27 cellular contexts compared by ENCODE assay signal in the genomic region with DNA sequence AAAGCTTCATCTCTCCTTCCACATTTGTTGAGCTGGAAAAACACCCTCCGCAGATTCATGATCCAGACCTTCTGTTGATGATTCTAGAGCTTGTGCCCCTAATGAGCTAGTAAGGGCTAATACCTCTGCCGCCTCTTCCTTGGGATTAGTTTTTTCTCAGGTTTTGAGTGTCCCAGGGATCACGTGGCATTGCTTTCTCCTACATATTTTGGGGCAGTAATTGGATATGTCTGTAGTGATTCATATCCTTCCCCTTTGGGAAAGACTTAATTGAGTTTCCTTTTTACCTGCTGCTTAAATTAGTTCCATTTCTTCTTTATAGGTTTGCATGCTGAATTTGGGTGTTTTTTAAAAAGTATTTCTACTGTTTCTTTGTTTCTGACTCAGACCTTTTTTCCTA.
DNase-seq lines count a peak whose midpoint lies in the region; ATAC-seq and TF ChIP-seq lines count a peak whose summit lies in the region.
"Had no signal": no experiment of that assay in that cellular context is flagged by ENCODE, and none has a peak within 500 bp of the region (broad histone marks: within the 10 kb centered on the region; RNA-seq: fewer than 3 reads in every experiment).

No MANE protein-coding gene starts in this region.

- no peak for TF ChIP-seq CTCF in right atrium auricular region (IDR thresholded peaks at IDR 0.05)
- TF ChIP-seq CTCF in fibroblast of mammary gland (conservative IDR thresholded peaks at IDR 0.05; ENCODE audit: control insufficient read depth, insufficient read depth, low read depth, low read length): no peak
- no peak for TF ChIP-seq CTCF in tibial nerve (IDR thresholded peaks at IDR 0.05)

- no peak overlapping the region for H3K4me3 ChIP-seq in right atrium auricular region
- no peak overlapping the region for H3K4me3 ChIP-seq in fibroblast of mammary gland (ENCODE audit: control insufficient read depth, low read depth, low read length)
- no peak overlapping the region for H3K4me3 ChIP-seq in tibial nerve
- H3K4me3 ChIP-seq: HAP-1, ovary, thoracic aorta had no signal

- H3K9me3 ChIP-seq in right atrium auricular region (no peaks in the 10 kb centered on the region), tibial nerve (no peaks in the 10 kb centered on the region)
- H3K9me3 ChIP-seq: HAP-1, ovary, thoracic aorta had no signal

- ATAC-seq in Right ventricle myocardium inferior: no peak
- ATAC-seq in HG03442 (IDR thresholded peaks at IDR 0.05; ENCODE audit: unreplicated experiment): no peak
- ATAC-seq in GM18517 (IDR thresholded peaks at IDR 0.05; ENCODE audit: unreplicated experiment): no peak
- ATAC-seq: activated CD8-positive, alpha-beta memory T cell treated with anti-CD3 and anti-CD28 coated beads, Interleukin-2, amount 10 ng/mL, durations not matched to agents 7 days and 5 days; activated T-helper 17 cell treated with anti-CD3 and anti-CD28 coated beads, Interleukin-2, amount 50 U/mL, for 72 hours; sciatic nerve; stimulated activated effector memory CD8-positive, alpha-beta T cell treated with anti-CD3 and anti-CD28 coated beads, Interleukin-12 subunit alpha, Interleukin-12 subunit beta, amount 100 ng/mL, for 72 hours had no signal

- 75 to 76% methylated on average over 3 of the region's 3 CpGs for WGBS in tibial nerve, 2 donors

- no peaks in the 10 kb centered on the region for H3K36me3 ChIP-seq in right atrium auricular region
- no peaks in the 10 kb centered on the region for H3K36me3 ChIP-seq in tibial nerve
- H3K36me3 ChIP-seq: HAP-1, ovary, thoracic aorta had no signal

- no peak for DNase-seq in right atrium auricular region (ENCODE audit: low spot score)
- DNase-seq in Right ventricle myocardium inferior (ENCODE audit: missing footprints): no peak
- peak; percentile 62 for DNase-seq in NCI-H82 (lab: John Stamatoyannopoulos, UW)
- peak; percentile 18 for DNase-seq in fibroblast of mammary gland (ENCODE audit: low read depth)
- no peak for DNase-seq in tibial nerve (ENCODE audit: low spot score in 2 of 2)
- DNase-seq in kidney tubule cell (ENCODE audit: low spot score): no peak
- DNase-seq: activated CD4-positive, alpha-beta T cell treated with anti-CD3 and anti-CD28 coated beads for 4 hours; activated CD8-positive, alpha-beta memory T cell treated with anti-CD3 and anti-CD28 coated beads, Interleukin-2, amount 10 ng/mL, durations not matched to agents 7 days and 5 days; activated naive CD8-positive, alpha-beta T cell treated with anti-CD3 and anti-CD28 coated beads for 36 hours; CD4-positive, alpha-beta memory T cell; cortex of kidney; DMS79; hypothalamus; islet precursor cell; Kasumi-1; NCI-H1105; NCI-H2081; NCI-H510A; ovary; SIG-M5 had no signal

- H3K4me1 ChIP-seq in right atrium auricular region (peaks cover 0 to 81% of the 10 kb centered on the region in 2 donors), tibial nerve (peaks cover 4 to 81% (median 61%) of the 10 kb centered on the region in 4 donors)
- H3K4me1 ChIP-seq: HAP-1 had no signal

- H3K27me3 ChIP-seq in right atrium auricular region (no peaks in the 10 kb centered on the region), tibial nerve (no peaks in the 10 kb centered on the region)
- H3K27me3 ChIP-seq: ovary had no signal

- TF ChIP-seq EP300 in tibial nerve (IDR thresholded peaks at IDR 0.05): no peak

- intact Hi-C loops in Right ventricle myocardium inferior (cut with DNase I): loop anchor here (10.0 kb wide), 1 partner anchor 175 kb away; no protein-coding TSS in a partner anchor

- peak overlapping the region; percentile 65 to 85 for H3K27ac ChIP-seq in right atrium auricular region
- H3K27ac ChIP-seq in tibial nerve: peak overlapping the region; percentile 55 to 93 (median 90)
- H3K27ac ChIP-seq: ovary had no signal

- no peak for TF ChIP-seq POLR2A in tibial nerve (IDR thresholded peaks at IDR 0.05)

Comparison
In these comparisons a context has a peak if more than half of its experiments do, and no peak if none do; other contexts are left out.
1. DNase-seq: peak in NCI-H82 (single experiment) and fibroblast of mammary gland (single experiment); none in right atrium auricular region (single experiment), Right ventricle myocardium inferior (single experiment), tibial nerve (0 of 2) and kidney tubule cell (single experiment).